Comparison of ENCODE assay signal across 36 cellular contexts in the genomic region with DNA sequence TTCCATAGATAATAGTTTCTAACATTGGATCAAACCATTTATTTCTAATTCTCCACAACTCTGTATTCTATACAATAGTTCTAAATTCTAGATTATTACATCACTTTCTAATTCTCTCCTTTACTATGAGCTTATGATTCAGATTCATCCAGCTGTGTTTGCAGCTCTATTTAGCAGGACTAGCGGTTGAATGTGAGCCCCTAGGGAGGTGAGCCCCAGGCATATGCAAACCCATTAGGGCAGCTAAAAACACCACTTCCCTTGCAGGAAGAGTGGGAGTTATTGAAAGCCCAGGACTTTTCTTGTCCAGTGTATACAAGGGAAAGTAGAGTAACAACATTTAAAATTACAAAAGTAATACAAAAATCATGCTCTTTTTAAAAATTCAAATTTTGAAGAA. TPM values are rescaled to one million over a fixed set of nuclear protein-coding genes. Genes with fewer than 3 reads are reported as not detected.
DNase-seq lines count a peak whose midpoint lies in the region; ATAC-seq and TF ChIP-seq lines count a peak whose summit lies in the region.
"Had no signal": no experiment of that assay in that cellular context is flagged by ENCODE, and none has a peak within 500 bp of the region (broad histone marks: within the 10 kb centered on the region; RNA-seq: fewer than 3 reads in every experiment).

No MANE protein-coding gene starts in this region.

- H3K27ac Mint-ChIP-seq in WTC11 = peak overlapping the region; percentile 58
- H3K27ac Mint-ChIP-seq: activated naive CD8-positive, alpha-beta T cell treated with anti-CD3 and anti-CD28 coated beads for 36 hours; IgD-negative memory B cell; natural killer cell; type B pancreatic cell had no signal

- POLR2A ChIA-PET in WTC11 (lab: Charles Lee) = no interaction called here

- no peaks in the 10 kb centered on the region for H3K9me3 Mint-ChIP-seq in WTC11
- H3K9me3 Mint-ChIP-seq: activated naive CD8-positive, alpha-beta T cell treated with anti-CD3 and anti-CD28 coated beads for 36 hours; activated T-cell treated with anti-CD3 and anti-CD28 coated beads, Interleukin-2, amount 50 U/mL, for 4 hours; IgD-negative memory B cell had no signal

- H3K27me3 Mint-ChIP-seq in WTC11 (ENCODE audit: low read depth) = no peaks in the 10 kb centered on the region; the same call in 1 of the 2 replicates
- H3K27me3 Mint-ChIP-seq: activated naive CD8-positive, alpha-beta T cell treated with anti-CD3 and anti-CD28 coated beads for 36 hours; IgD-negative memory B cell; type B pancreatic cell had no signal

- no peak for TF ChIP-seq CTCF in WTC11 (IDR thresholded peaks at IDR 0.05)

- H3K36me3 Mint-ChIP-seq in WTC11 = no peaks in the 10 kb centered on the region
- H3K36me3 Mint-ChIP-seq: activated naive CD8-positive, alpha-beta T cell treated with anti-CD3 and anti-CD28 coated beads for 36 hours; IgD-negative memory B cell; natural killer cell; type B pancreatic cell had no signal

- H3K4me1 Mint-ChIP-seq in WTC11 = peaks cover 51% of the 10 kb centered on the region

- H3K4me3 Mint-ChIP-seq in WTC11 = no peak overlapping the region
- H3K4me3 Mint-ChIP-seq: activated naive CD8-positive, alpha-beta T cell treated with anti-CD3 and anti-CD28 coated beads for 36 hours; activated T-cell treated with anti-CD3 and anti-CD28 coated beads, Interleukin-2, amount 50 U/mL, for 4 hours; IgD-negative memory B cell; natural killer cell; type B pancreatic cell had no signal

- CTCF ChIA-PET in WTC11 (lab: Charles Lee) = interaction anchor here (0.7 to 1.3 kb wide), 3 partner anchors 15 to 149 kb away, joined by 3 to 4 read pairs (median 3); no protein-coding TSS in a partner anchor

- ATAC-seq in GM18517 (IDR thresholded peaks at IDR 0.05; ENCODE audit: unreplicated experiment) (peak; percentile 51), GM21367 (IDR thresholded peaks at IDR 0.05; ENCODE audit: unreplicated experiment) (peak; percentile 71), HG03108 (IDR thresholded peaks at IDR 0.05; ENCODE audit: unreplicated experiment) (peak; percentile 52), WTC11 (peak; percentile 95), SK-N-SH treated with all-trans-retinoic acid at 6 μM for 48 hours (no peak), GM21447 (IDR thresholded peaks at IDR 0.05; ENCODE audit: unreplicated experiment) (no peak)
- ATAC-seq: activated T-cell treated with anti-CD3 and anti-CD28 coated beads, Interleukin-2, amount 50 U/mL, for 4 hours; gastrocnemius medialis; left cardiac atrium; natural killer cell had no signal

- peak; percentile 15 for DNase-seq in WTC11 (ENCODE audit: low spot score)
- no peak for DNase-seq in activated T-cell treated with anti-CD3 and anti-CD28 coated beads, Interleukin-2, amount 50 U/mL, for 1 hour
- DNase-seq: activated CD4-positive, alpha-beta T cell treated with anti-CD3 and anti-CD28 coated beads, Interleukin-2, amount 50 U/mL, for 1 hour; activated CD4-positive, CD25-positive, alpha-beta regulatory T cell; activated gamma-delta T cell; activated naive CD8-positive, alpha-beta T cell treated with anti-CD3 and anti-CD28 coated beads for 36 hours; activated T-cell treated with anti-CD3 and anti-CD28 coated beads, Interleukin-2, amount 50 U/mL, for 4 hours; aorta; COR-L47; DMS79; gastrocnemius medialis; left cardiac atrium; natural killer cell; NCI-H1048; NCI-H2029 treated with DMSO at 0.1 percent for 48 hours; NCI-H774; RPMI8226; stimulated activated CD4-positive, alpha-beta T cell treated with anti-CD3 and anti-CD28 coated beads, Interleukin-4, amount 100 ng/mL, for 24 hours; T-helper 1 cell had no signal

TF ChIP-seq in WTC11, 78 proteins besides CTCF, POLR2A, EP300 and RAD21:
- TF ChIP-seq ZNF138 (CRISPR knock-in tag; conservative IDR thresholded peaks at IDR 0.05) (no peak), NFYB (CRISPR knock-in tag; conservative IDR thresholded peaks at IDR 0.05; ENCODE audit: low read depth) (no peak), ZNF423 (CRISPR knock-in tag; IDR thresholded peaks at IDR 0.05) (peak; percentile 62), ATF1 (CRISPR knock-in tag; IDR thresholded peaks at IDR 0.05) (no peak)

TF ChIP-seq in SK-N-SH treated with all-trans-retinoic acid at 6 μM for 48 hours, 23 proteins besides CTCF, POLR2A, EP300 and RAD21:
- TF ChIP-seq GLIS3 (CRISPR knock-in tag; IDR thresholded peaks at IDR 0.05) (no peak), ZNF565 (CRISPR knock-in tag; conservative IDR thresholded peaks at IDR 0.05; ENCODE audit: low read depth) (no peak), SNAI2 (CRISPR knock-in tag; IDR thresholded peaks at IDR 0.05) (no peak), ZNF8 (CRISPR knock-in tag; IDR thresholded peaks at IDR 0.05) (no peak), RARB (CRISPR knock-in tag; IDR thresholded peaks at IDR 0.05) (no peak), ARNTL (CRISPR knock-in tag; IDR thresholded peaks at IDR 0.05; ENCODE audit: borderline replicate concordance, low read depth) (no peak), CSDC2 (CRISPR knock-in tag; IDR thresholded peaks at IDR 0.05) (no peak), ZC3H10 (CRISPR knock-in tag; IDR thresholded peaks at IDR 0.05) (no peak), ZFP30 (CRISPR knock-in tag; IDR thresholded peaks at IDR 0.05) (no peak), TCF4 (CRISPR knock-in tag; IDR thresholded peaks at IDR 0.05; ENCODE audit: borderline replicate concordance) (no peak), BACH2 (CRISPR knock-in tag; IDR thresholded peaks at IDR 0.05; ENCODE audit: borderline replicate concordance) (no peak), ESRRG (CRISPR knock-in tag; IDR thresholded peaks at IDR 0.05) (no peak), ZFP3 (CRISPR knock-in tag; IDR thresholded peaks at IDR 0.05) (no peak), PPARA (CRISPR knock-in tag; IDR thresholded peaks at IDR 0.05; ENCODE audit: borderline replicate concordance) (no peak)
- TF ChIP-seq, protein P1, sequence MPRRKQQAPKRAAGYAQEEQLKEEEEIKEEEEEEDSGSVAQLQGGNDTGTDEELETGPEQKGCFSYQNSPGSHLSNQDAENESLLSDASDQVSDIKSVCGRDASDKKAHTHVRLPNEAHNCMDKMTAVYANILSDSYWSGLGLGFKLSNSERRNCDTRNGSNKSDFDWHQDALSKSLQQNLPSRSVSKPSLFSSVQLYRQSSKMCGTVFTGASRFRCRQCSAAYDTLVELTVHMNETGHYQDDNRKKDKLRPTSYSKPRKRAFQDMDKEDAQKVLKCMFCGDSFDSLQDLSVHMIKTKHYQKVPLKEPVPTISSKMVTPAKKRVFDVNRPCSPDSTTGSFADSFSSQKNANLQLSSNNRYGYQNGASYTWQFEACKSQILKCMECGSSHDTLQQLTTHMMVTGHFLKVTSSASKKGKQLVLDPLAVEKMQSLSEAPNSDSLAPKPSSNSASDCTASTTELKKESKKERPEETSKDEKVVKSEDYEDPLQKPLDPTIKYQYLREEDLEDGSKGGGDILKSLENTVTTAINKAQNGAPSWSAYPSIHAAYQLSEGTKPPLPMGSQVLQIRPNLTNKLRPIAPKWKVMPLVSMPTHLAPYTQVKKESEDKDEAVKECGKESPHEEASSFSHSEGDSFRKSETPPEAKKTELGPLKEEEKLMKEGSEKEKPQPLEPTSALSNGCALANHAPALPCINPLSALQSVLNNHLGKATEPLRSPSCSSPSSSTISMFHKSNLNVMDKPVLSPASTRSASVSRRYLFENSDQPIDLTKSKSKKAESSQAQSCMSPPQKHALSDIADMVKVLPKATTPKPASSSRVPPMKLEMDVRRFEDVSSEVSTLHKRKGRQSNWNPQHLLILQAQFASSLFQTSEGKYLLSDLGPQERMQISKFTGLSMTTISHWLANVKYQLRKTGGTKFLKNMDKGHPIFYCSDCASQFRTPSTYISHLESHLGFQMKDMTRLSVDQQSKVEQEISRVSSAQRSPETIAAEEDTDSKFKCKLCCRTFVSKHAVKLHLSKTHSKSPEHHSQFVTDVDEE (CRISPR knock-in tag; IDR thresholded peaks at IDR 0.05) = no peak
- TF ChIP-seq, protein P2, sequence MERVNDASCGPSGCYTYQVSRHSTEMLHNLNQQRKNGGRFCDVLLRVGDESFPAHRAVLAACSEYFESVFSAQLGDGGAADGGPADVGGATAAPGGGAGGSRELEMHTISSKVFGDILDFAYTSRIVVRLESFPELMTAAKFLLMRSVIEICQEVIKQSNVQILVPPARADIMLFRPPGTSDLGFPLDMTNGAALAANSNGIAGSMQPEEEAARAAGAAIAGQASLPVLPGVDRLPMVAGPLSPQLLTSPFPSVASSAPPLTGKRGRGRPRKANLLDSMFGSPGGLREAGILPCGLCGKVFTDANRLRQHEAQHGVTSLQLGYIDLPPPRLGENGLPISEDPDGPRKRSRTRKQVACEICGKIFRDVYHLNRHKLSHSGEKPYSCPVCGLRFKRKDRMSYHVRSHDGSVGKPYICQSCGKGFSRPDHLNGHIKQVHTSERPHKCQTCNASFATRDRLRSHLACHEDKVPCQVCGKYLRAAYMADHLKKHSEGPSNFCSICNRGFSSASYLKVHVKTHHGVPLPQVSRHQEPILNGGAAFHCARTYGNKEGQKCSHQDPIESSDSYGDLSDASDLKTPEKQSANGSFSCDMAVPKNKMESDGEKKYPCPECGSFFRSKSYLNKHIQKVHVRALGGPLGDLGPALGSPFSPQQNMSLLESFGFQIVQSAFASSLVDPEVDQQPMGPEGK (CRISPR knock-in tag; IDR thresholded peaks at IDR 0.05; ENCODE audit: borderline replicate concordance) = no peak
- TF ChIP-seq, protein P3, sequence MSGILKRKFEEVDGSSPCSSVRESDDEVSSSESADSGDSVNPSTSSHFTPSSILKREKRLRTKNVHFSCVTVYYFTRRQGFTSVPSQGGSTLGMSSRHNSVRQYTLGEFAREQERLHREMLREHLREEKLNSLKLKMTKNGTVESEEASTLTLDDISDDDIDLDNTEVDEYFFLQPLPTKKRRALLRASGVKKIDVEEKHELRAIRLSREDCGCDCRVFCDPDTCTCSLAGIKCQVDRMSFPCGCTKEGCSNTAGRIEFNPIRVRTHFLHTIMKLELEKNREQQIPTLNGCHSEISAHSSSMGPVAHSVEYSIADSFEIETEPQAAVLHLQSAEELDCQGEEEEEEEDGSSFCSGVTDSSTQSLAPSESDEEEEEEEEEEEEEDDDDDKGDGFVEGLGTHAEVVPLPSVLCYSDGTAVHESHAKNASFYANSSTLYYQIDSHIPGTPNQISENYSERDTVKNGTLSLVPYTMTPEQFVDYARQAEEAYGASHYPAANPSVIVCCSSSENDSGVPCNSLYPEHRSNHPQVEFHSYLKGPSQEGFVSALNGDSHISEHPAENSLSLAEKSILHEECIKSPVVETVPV (CRISPR knock-in tag; IDR thresholded peaks at IDR 0.05) = no peak

RNA-seq across cellular contexts. Expression of a gene that starts 56.9 kb away (rescaled TPM):
- total RNA-seq in WTC11 (2021) = not detected in 3 replicates
- total RNA-seq: activated naive CD8-positive, alpha-beta T cell treated with anti-CD3 and anti-CD28 coated beads for 36 hours; activated T-cell treated with anti-CD3 and anti-CD28 coated beads, Interleukin-2, amount 50 U/mL, for 4 hours; aorta; bronchial epithelial cell; fibroblast of lung; gastrocnemius medialis; H4; hepatocyte; HT-29; left cardiac atrium; lung microvascular endothelial cell; mononuclear cell; natural killer cell; osteoblast; pulmonary artery endothelial cell; SJSA1 had no signal

Comparison
In these comparisons a context has a peak if more than half of its experiments do, and no peak if none do; other contexts are left out.
1. ATAC-seq: peak in GM18517 (single experiment), GM21367 (single experiment), HG03108 (single experiment) and WTC11 (single experiment); none in SK-N-SH treated with all-trans-retinoic acid at 6 μM for 48 hours (single experiment) and GM21447 (single experiment).